Comparison of ENCODE assay signal across 1 cellular context in genomic region chr6:16684896-16685554, GRCh38.
TF ChIP-seq lines count a peak whose summit lies in the region.

No MANE protein-coding gene starts in this region.

TF ChIP-seq in GM12878, 131 proteins besides CTCF, POLR2A, EP300 and RAD21 (continued from another document and continues in another):
- no peak for TF ChIP-seq ZBTB40 (IDR thresholded peaks at IDR 0.05; ENCODE audit: borderline replicate concordance)
- TF ChIP-seq IKZF1 (conservative IDR thresholded peaks at IDR 0.05) = peak; percentile 78
- TF ChIP-seq KLF5 (IDR thresholded peaks at IDR 0.05; ENCODE audit: partially characterized antibody) = peak; percentile 27
- TF ChIP-seq SIN3A (IDR thresholded peaks at IDR 0.05; ENCODE audit: low read depth, low read length) = no peak
- TF ChIP-seq RUNX3 (IDR thresholded peaks at IDR 0.05; ENCODE audit: low read length) = peak; percentile 84
- 0 out of 2 replicates have a peak, but pooled peaks have one; percentile 64 for TF ChIP-seq RCOR1 (conservative IDR thresholded peaks at IDR 0.05; ENCODE audit: low read depth, low read length)
- TF ChIP-seq PRDM15 (CRISPR knock-in tag; IDR thresholded peaks at IDR 0.05) = no peak
- TF ChIP-seq NR2C2 (IDR thresholded peaks at IDR 0.05; ENCODE audit: borderline replicate concordance, control insufficient read depth, insufficient read length, low read depth) = no peak
- no peak for TF ChIP-seq HDGF (IDR thresholded peaks at IDR 0.05)
- TF ChIP-seq FOS (IDR thresholded peaks at IDR 0.05; ENCODE audit: borderline replicate concordance, extremely low read depth, insufficient read length) = no peak
- TF ChIP-seq CBFB (IDR thresholded peaks at IDR 0.05; ENCODE audit: low read depth) = peak; percentile 50; the same call in 1 of the 2 replicates
- peak; percentile 59 for TF ChIP-seq TCF7 (IDR thresholded peaks at IDR 0.05; ENCODE audit: borderline replicate concordance)
- TF ChIP-seq ASH2L (IDR thresholded peaks at IDR 0.05; ENCODE audit: borderline replicate concordance, low read depth) = no peak
- no peak for TF ChIP-seq ELK1 (IDR thresholded peaks at IDR 0.05; ENCODE audit: low read depth, low read length)
- TF ChIP-seq FOXK2 (IDR thresholded peaks at IDR 0.05) = no peak
- TF ChIP-seq SPI1 (IDR thresholded peaks at IDR 0.05; ENCODE audit: borderline replicate concordance, insufficient read depth, low read depth, low read length) = no peak
- 0 out of 2 replicates have a peak, but pooled peaks have one; percentile 43 for TF ChIP-seq TCF12 (IDR thresholded peaks at IDR 0.05; ENCODE audit: low read depth, low read length)
- peak; percentile 62 for TF ChIP-seq SKIL (IDR thresholded peaks at IDR 0.05; ENCODE audit: low read depth, poor library complexity, severe bottlenecking)
- no peak for TF ChIP-seq ZSCAN29 (IDR thresholded peaks at IDR 0.05)
- TF ChIP-seq WRNIP1 (IDR thresholded peaks at IDR 0.05; ENCODE audit: borderline replicate concordance, low read depth, low read length) = no peak
- TF ChIP-seq HCFC1 (IDR thresholded peaks at IDR 0.05; ENCODE audit: low read length) = no peak
- TF ChIP-seq E2F8 (IDR thresholded peaks at IDR 0.05; ENCODE audit: low read depth, partially characterized antibody) = no peak
- TF ChIP-seq TCF3 (IDR thresholded peaks at IDR 0.05; ENCODE audit: borderline replicate concordance, insufficient read depth, low read depth, low read length) = 0 out of 2 replicates have a peak, but pooled peaks have one; percentile 50
- peak; percentile 78 for TF ChIP-seq PAX5 (IDR thresholded peaks at IDR 0.05; ENCODE audit: borderline replicate concordance, low read depth, low read length)
- peak; percentile 94 for TF ChIP-seq FOXM1 (IDR thresholded peaks at IDR 0.05; ENCODE audit: low read depth, low read length)
- no peak for TF ChIP-seq NKRF (conservative IDR thresholded peaks at IDR 0.05)
- no peak for TF ChIP-seq EZH2 (IDR thresholded peaks at IDR 0.05; ENCODE audit: borderline replicate concordance, control insufficient read depth, low read depth, low read length)
- TF ChIP-seq SREBF2 (IDR thresholded peaks at IDR 0.05; ENCODE audit: low read length) = no peak
- TF ChIP-seq CEBPB (IDR thresholded peaks at IDR 0.05; ENCODE audit: borderline replicate concordance in 1 of 2, low read depth in 2 of 2, low read length in 2 of 2) = no peak
- TF ChIP-seq DPF2 (IDR thresholded peaks at IDR 0.05) = peak; percentile 85; the same call in 1 of the 2 replicates
- TF ChIP-seq NRF1 (conservative IDR thresholded peaks at IDR 0.05; ENCODE audit: low read depth, low read length) = no peak
- TF ChIP-seq SMAD5 (IDR thresholded peaks at IDR 0.05; ENCODE audit: low read depth) = no peak
- no peak for TF ChIP-seq RAD51 (IDR thresholded peaks at IDR 0.05)
- peak in 1 of 2 experiments; percentile 50; a peak in 1 of 4 replicates for TF ChIP-seq ETV6 (conservative IDR thresholded peaks at IDR 0.05 in 1 of 2, IDR thresholded peaks at IDR 0.05 in 1 of 2; ENCODE audit: borderline replicate concordance in 1 of 2, low read depth in 1 of 2)
- no peak for TF ChIP-seq SP1 (IDR thresholded peaks at IDR 0.05; ENCODE audit: low read depth, low read length)
- no peak for TF ChIP-seq IRF5 (IDR thresholded peaks at IDR 0.05; ENCODE audit: borderline replicate concordance)
- no peak for TF ChIP-seq JUND (IDR thresholded peaks at IDR 0.05; ENCODE audit: low read depth, low read length)
- no peak; the same call in 2 of the 3 replicates for TF ChIP-seq POU2F2 (IDR thresholded peaks at IDR 0.05; ENCODE audit: borderline replicate concordance, low read depth, low read length)
- TF ChIP-seq E2F4 (IDR thresholded peaks at IDR 0.05; ENCODE audit: low read depth, low read length) = no peak
- 0 out of 2 replicates have a peak, but pooled peaks have one; percentile 42 for TF ChIP-seq NBN (IDR thresholded peaks at IDR 0.05)
- no peak for TF ChIP-seq CBX3 (IDR thresholded peaks at IDR 0.05; ENCODE audit: borderline replicate concordance, low read depth)
- no peak for TF ChIP-seq MEF2A (IDR thresholded peaks at IDR 0.05; ENCODE audit: insufficient read depth, low read depth, low read length)
- TF ChIP-seq MEF2B (IDR thresholded peaks at IDR 0.05; ENCODE audit: partially characterized antibody, poor library complexity, severe bottlenecking) = no peak
